ENCODE assay signal across 17 cellular contexts in genomic region chr2:219173176-219173575, GRCh38. TPM values are rescaled to one million over a fixed set of nuclear protein-coding genes. Genes with fewer than 3 reads are reported as not detected.
DNase-seq lines count a peak whose midpoint lies in the region; ATAC-seq lines count a peak whose summit lies in the region.
"Had no signal": no experiment of that assay in that cellular context is flagged by ENCODE, and none has a peak within 500 bp of the region (broad histone marks: within the 10 kb centered on the region; RNA-seq: fewer than 3 reads in every experiment).

No MANE protein-coding gene starts in this region.

- peaks cover 39% of the 10 kb centered on the region for H3K4me1 Mint-ChIP-seq in activated CD4-positive, alpha-beta T cell treated with anti-CD3 and anti-CD28 coated beads, Interleukin-2, amount 10 ng/mL, durations not matched to agents 7 days and 5 days
- H3K4me1 Mint-ChIP-seq in stimulated activated naive CD8-positive, alpha-beta T cell treated with anti-CD3 and anti-CD28 coated beads, Interleukin-15, amount 100 ng/mL, for 72 hours = peaks cover 36% of the 10 kb centered on the region

- peaks cover 39% of the 10 kb centered on the region for H3K36me3 Mint-ChIP-seq in activated CD4-positive, alpha-beta T cell treated with anti-CD3 and anti-CD28 coated beads, Interleukin-2, amount 10 ng/mL, durations not matched to agents 7 days and 5 days (ENCODE audit: low read depth)

- no peak overlapping the region for H3K4me3 Mint-ChIP-seq in activated CD4-positive, alpha-beta T cell treated with anti-CD3 and anti-CD28 coated beads, Interleukin-2, amount 10 ng/mL, durations not matched to agents 7 days and 5 days
- no peak overlapping the region for H3K4me3 Mint-ChIP-seq in stimulated activated naive CD8-positive, alpha-beta T cell treated with anti-CD3 and anti-CD28 coated beads, Interleukin-15, amount 100 ng/mL, for 72 hours
- H3K4me3 Mint-ChIP-seq: H9 had no signal

- no peak for ATAC-seq in stimulated activated naive CD8-positive, alpha-beta T cell treated with anti-CD3 and anti-CD28 coated beads, Interleukin-15, amount 100 ng/mL, for 72 hours
- no peak for ATAC-seq in stimulated activated naive CD8-positive, alpha-beta T cell treated with anti-CD3 and anti-CD28 coated beads, Interleukin-15, Interleukin-2, amounts not matched to agents 100 U/mL and 50 U/mL, for 24 hours
- ATAC-seq in GM18873 (IDR thresholded peaks at IDR 0.05; ENCODE audit: low FRiP score, unreplicated experiment) = no peak
- ATAC-seq: Right ventricle myocardium inferior had no signal

- DNase-seq in activated CD4-positive, alpha-beta T cell treated with anti-CD3 and anti-CD28 coated beads, Interleukin-2, amount 10 ng/mL, durations not matched to agents 7 days and 5 days = no peak
- no peak for DNase-seq in activated CD4-positive, alpha-beta T cell treated with anti-CD3 and anti-CD28 coated beads for 1 hour
- DNase-seq in stimulated activated naive CD8-positive, alpha-beta T cell treated with anti-CD3 and anti-CD28 coated beads, Interleukin-15, amount 100 ng/mL, for 72 hours = no peak
- no peak for DNase-seq in stimulated activated naive CD8-positive, alpha-beta T cell treated with anti-CD3 and anti-CD28 coated beads, Interleukin-15, Interleukin-2, amounts not matched to agents 100 U/mL and 50 U/mL, for 24 hours
- DNase-seq in stimulated activated naive CD4-positive, alpha-beta T cell treated with Interleukin-2 at 50 U/mL for 16 hours (lab: John Stamatoyannopoulos, UW) = no peak
- DNase-seq: BE2C; CD4-positive, alpha-beta memory T cell; DMS153; GF-D8; H9; KBM-7; NCI-H1105; NCI-H1694; NCI-H2081 treated with DMSO at 0.1 percent for 48 hours; NCI-H446 treated with DMSO at 0.1 percent for 48 hours had no signal

- H3K27me3 Mint-ChIP-seq in activated CD4-positive, alpha-beta T cell treated with anti-CD3 and anti-CD28 coated beads, Interleukin-2, amount 10 ng/mL, durations not matched to agents 7 days and 5 days = no peaks in the 10 kb centered on the region
- no peaks in the 10 kb centered on the region for H3K27me3 Mint-ChIP-seq in stimulated activated naive CD8-positive, alpha-beta T cell treated with anti-CD3 and anti-CD28 coated beads, Interleukin-15, amount 100 ng/mL, for 72 hours
- H3K27me3 Mint-ChIP-seq: CD4-positive, alpha-beta memory T cell had no signal

- POLR2A ChIA-PET in activated CD4-positive, alpha-beta T cell treated with anti-CD3 and anti-CD28 coated beads, Interleukin-2, amount 10 ng/mL, durations not matched to agents 7 days and 5 days (lab: Charles Lee) = no interaction called here

- H3K9me3 Mint-ChIP-seq in activated CD4-positive, alpha-beta T cell treated with anti-CD3 and anti-CD28 coated beads, Interleukin-2, amount 10 ng/mL, durations not matched to agents 7 days and 5 days = no peaks in the 10 kb centered on the region
- H3K9me3 Mint-ChIP-seq in stimulated activated naive CD8-positive, alpha-beta T cell treated with anti-CD3 and anti-CD28 coated beads, Interleukin-15, amount 100 ng/mL, for 72 hours = no peaks in the 10 kb centered on the region
- H3K9me3 Mint-ChIP-seq: CD4-positive, alpha-beta memory T cell; H9 had no signal

- CTCF ChIA-PET in activated CD4-positive, alpha-beta T cell treated with anti-CD3 and anti-CD28 coated beads, Interleukin-2, amount 10 ng/mL, durations not matched to agents 7 days and 5 days (lab: Charles Lee) = interaction anchor here (1.9 to 6.7 kb wide), 5 partner anchors 9 to 122 kb away, joined by 6 to 37 read pairs (median 15); partner anchors contain the start of gene NHEJ1

- H3K27ac Mint-ChIP-seq in activated CD4-positive, alpha-beta T cell treated with anti-CD3 and anti-CD28 coated beads, Interleukin-2, amount 10 ng/mL, durations not matched to agents 7 days and 5 days = peak overlapping the region; percentile 25
- peak overlapping the region; percentile 5 to 42 for H3K27ac Mint-ChIP-seq in stimulated activated naive CD8-positive, alpha-beta T cell treated with anti-CD3 and anti-CD28 coated beads, Interleukin-15, amount 100 ng/mL, for 72 hours
- H3K27ac Mint-ChIP-seq: H9 had no signal

RNA-seq across cellular contexts. Expression of gene SLC23A3, which starts 3.3 kb away (rescaled TPM):
- 1 to 10 TPM; 2.3 to 2.8 TPM for total RNA-seq in activated CD4-positive, alpha-beta T cell treated with anti-CD3 and anti-CD28 coated beads, Interleukin-2, amount 10 ng/mL, durations not matched to agents 7 days and 5 days

RNA-seq across cellular contexts. Expression of gene CNPPD1, which starts 3.5 kb away (rescaled TPM):
- 10 to 100 TPM; 79.6 to 79.8 TPM for total RNA-seq in activated CD4-positive, alpha-beta T cell treated with anti-CD3 and anti-CD28 coated beads, Interleukin-2, amount 10 ng/mL, durations not matched to agents 7 days and 5 days

RNA-seq across cellular contexts. Expression of gene RETREG2, which starts 4.9 kb away (rescaled TPM):
- total RNA-seq in activated CD4-positive, alpha-beta T cell treated with anti-CD3 and anti-CD28 coated beads, Interleukin-2, amount 10 ng/mL, durations not matched to agents 7 days and 5 days = 100 to 1,000 TPM in 1 of 2 experiments, 10 to 100 TPM in 1; 95.1 to 102 TPM

RNA-seq across cellular contexts. Expression of gene NHEJ1, which starts 12.6 kb away (rescaled TPM):
- total RNA-seq in activated CD4-positive, alpha-beta T cell treated with anti-CD3 and anti-CD28 coated beads, Interleukin-2, amount 10 ng/mL, durations not matched to agents 7 days and 5 days = 10 to 100 TPM; 18.1 to 20.3 TPM

RNA-seq across cellular contexts. Expression of gene ZFAND2B, which starts 33.4 kb away (rescaled TPM):
- total RNA-seq in activated CD4-positive, alpha-beta T cell treated with anti-CD3 and anti-CD28 coated beads, Interleukin-2, amount 10 ng/mL, durations not matched to agents 7 days and 5 days = 10 to 100 TPM; 49.1 to 60.2 TPM
